In the genomic region with DNA sequence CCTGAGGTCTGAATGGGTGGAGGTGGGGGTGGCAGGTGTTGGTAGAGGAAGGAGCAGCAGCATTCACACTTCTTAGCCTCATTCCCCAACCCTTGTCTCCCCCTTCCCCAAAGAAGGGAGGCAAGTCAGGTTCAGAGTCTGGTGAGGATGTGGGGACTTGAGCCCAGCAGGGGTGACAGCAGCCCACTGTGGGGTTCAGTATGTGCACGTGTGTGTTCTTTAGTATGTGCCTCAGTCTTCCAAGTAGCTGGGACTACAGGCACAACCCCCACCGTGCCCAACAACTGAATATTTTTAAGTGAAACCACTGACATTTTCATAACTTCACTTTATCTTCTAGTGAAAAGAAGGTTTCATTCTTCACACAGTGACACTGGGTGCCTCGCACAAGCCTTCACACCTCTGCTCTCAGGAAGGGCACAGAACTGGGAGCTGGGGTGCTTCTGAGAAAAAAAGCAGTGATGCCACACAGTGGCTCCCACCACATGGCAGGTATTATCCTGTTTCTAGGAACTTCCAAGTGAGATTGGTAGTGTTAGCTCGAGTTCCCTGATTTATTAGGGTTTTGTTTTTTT, we compare ENCODE assay signal across 22 cellular contexts. TPM values are rescaled to one million over a fixed set of nuclear protein-coding genes. Genes with fewer than 3 reads are reported as not detected.
"Had no signal": no experiment of that assay in that cellular context is flagged by ENCODE, and none has a peak within 500 bp of the region (broad histone marks: within the 10 kb centered on the region; RNA-seq: fewer than 3 reads in every experiment).

No MANE protein-coding gene starts in this region.

- H3K27ac ChIP-seq: breast epithelium, dorsolateral prefrontal cortex, esophagus squamous epithelium, gastrocnemius medialis, left lung, SJSA1, uterus had no signal

- DNase-seq: activated CD4-positive, alpha-beta T cell treated with anti-CD3 and anti-CD28 coated beads for 4 hours; activated naive CD4-positive, alpha-beta T cell treated with anti-CD3 and anti-CD28 coated beads, Interleukin-2, amount 50 U/mL, for 16 hours; amniotic stem cell; dorsolateral prefrontal cortex; endodermal cell; esophagus squamous epithelium; gastrocnemius medialis; hippocampal formation; kidney glomerular epithelial cell; left lung; naive thymus-derived CD4-positive, alpha-beta T cell; stimulated activated CD4-positive, alpha-beta T cell treated with anti-CD3 and anti-CD28 coated beads, Interleukin-4, amount 100 ng/mL, for 24 hours; trophoblast cell; uterus had no signal

- H3K4me1 Mint-ChIP-seq: endodermal cell had no signal

- H3K36me3 Mint-ChIP-seq: naive thymus-derived CD4-positive, alpha-beta T cell had no signal

- H3K9me3 ChIP-seq: breast epithelium, esophagus squamous epithelium, gastrocnemius medialis, left lung, SJSA1, uterus had no signal

- ATAC-seq: gastrocnemius medialis; left lung; naive thymus-derived CD4-positive, alpha-beta T cell had no signal

- H3K4me3 ChIP-seq: breast epithelium, dorsolateral prefrontal cortex, esophagus squamous epithelium, gastrocnemius medialis, left lung, lung, SJSA1, uterus had no signal

- H3K9me3 Mint-ChIP-seq: activated T-helper 2 cell treated with anti-CD3 and anti-CD28 coated beads, Interferon-gamma antibody, Interleukin-2, Interleukin-4, amounts not matched to agents 10 μg/mL and 5 μg/mL and 100 μg/mL, durations not matched to agents 14 hours and 24 hours and 36 hours; central memory CD8-positive, alpha-beta T cell; endodermal cell; naive thymus-derived CD4-positive, alpha-beta T cell had no signal

- H3K36me3 ChIP-seq: breast epithelium, esophagus squamous epithelium, gastrocnemius medialis, left lung, SJSA1, uterus had no signal

- H3K4me3 Mint-ChIP-seq: central memory CD8-positive, alpha-beta T cell; endodermal cell; naive thymus-derived CD4-positive, alpha-beta T cell had no signal

- H3K27me3 ChIP-seq: uterus had no signal

- H3K27ac Mint-ChIP-seq: activated T-helper 2 cell treated with anti-CD3 and anti-CD28 coated beads, Interferon-gamma antibody, Interleukin-2, Interleukin-4, amounts not matched to agents 10 μg/mL and 5 μg/mL and 100 μg/mL, durations not matched to agents 14 hours and 24 hours and 36 hours; endodermal cell; naive thymus-derived CD4-positive, alpha-beta T cell; progenitor cell of endocrine pancreas had no signal

RNA-seq across cellular contexts. Expression of a gene that starts 56.8 kb away (rescaled TPM):
- total RNA-seq: activated CD8-positive, alpha-beta memory T cell treated with anti-CD3 and anti-CD28 coated beads for 36 hours; activated T-helper 2 cell treated with anti-CD3 and anti-CD28 coated beads, Interferon-gamma antibody, Interleukin-2, Interleukin-4, amounts not matched to agents 10 μg/mL and 5 μg/mL and 100 μg/mL, durations not matched to agents 14 hours and 24 hours and 36 hours; endodermal cell; osteocyte had no signal
